ENCODE assay signal across 13 cellular contexts in genomic region chr4:138458751-138459150, GRCh38.
DNase-seq lines count a peak whose midpoint lies in the region; ATAC-seq and TF ChIP-seq lines count a peak whose summit lies in the region.
"Had no signal": no experiment of that assay in that cellular context is flagged by ENCODE, and none has a peak within 500 bp of the region (broad histone marks: within the 10 kb centered on the region; RNA-seq: fewer than 3 reads in every experiment).

No MANE protein-coding gene starts in this region.

- ATAC-seq in left cardiac atrium = no peak

- H3K4me1 ChIP-seq in neutrophil (ENCODE audit: control insufficient read depth in 1 of 2, insufficient read depth in 1 of 2, low read depth in 1 of 2, low read length in 1 of 2) = peaks cover 14 to 16% of the 10 kb centered on the region in 2 experiments
- H3K4me1 ChIP-seq: HAP-1 had no signal

- intact Hi-C loops in left cardiac atrium (cut with DNase I) = no loop called here

- H3K36me3 ChIP-seq in neutrophil (no peaks in the 10 kb centered on the region), WERI-Rb-1 (no peaks in the 10 kb centered on the region)
- H3K36me3 ChIP-seq: HAP-1 had no signal

- H3K9me3 ChIP-seq in neutrophil = no peaks in the 10 kb centered on the region
- H3K9me3 ChIP-seq in WERI-Rb-1 (ENCODE audit: severe bottlenecking) = no peaks in the 10 kb centered on the region
- H3K9me3 ChIP-seq: HAP-1 had no signal

- no peaks in the 10 kb centered on the region for H3K27me3 ChIP-seq in neutrophil
- H3K27me3 ChIP-seq in WERI-Rb-1 (ENCODE audit: insufficient read depth, low read depth, severe bottlenecking) = no peaks in the 10 kb centered on the region

- TF ChIP-seq CTCF in neutrophil (IDR thresholded peaks at IDR 0.05) (no peak), WERI-Rb-1 (IDR thresholded peaks at IDR 0.05; ENCODE audit: low read depth, low read length) (no peak)

- DNase-seq in NOMO-1 (lab: John Stamatoyannopoulos, UW; ENCODE audit: unreplicated experiment in 2 of 2) (peak; percentile 52 to 79), NOMO-1 treated with dmso at 0.1 percent for 144 hours (lab: John Stamatoyannopoulos, UW; ENCODE audit: unreplicated experiment) (no peak), NOMO-1 treated with DMSO at 0.1 percent for 48 hours (lab: John Stamatoyannopoulos, UW; ENCODE audit: unreplicated experiment) (peak; percentile 77), SKM-1 (lab: John Stamatoyannopoulos, UW; ENCODE audit: unreplicated experiment) (peak; percentile 66), NCI-H1105 (lab: John Stamatoyannopoulos, UW) (no peak), WERI-Rb-1 (no peak), left cardiac atrium (no peak)
- DNase-seq: C1 segment of cervical spinal cord; CD4-positive, alpha-beta memory T cell; DMS79 had no signal

- H3K4me3 ChIP-seq in neutrophil (ENCODE audit: low read depth in 1 of 2, low read length in 1 of 2) = no peak overlapping the region
- no peak overlapping the region for H3K4me3 ChIP-seq in WERI-Rb-1 (ENCODE audit: low read depth, low read length)
- H3K4me3 ChIP-seq: HAP-1 had no signal

- H3K27ac ChIP-seq in neutrophil = peak overlapping the region; percentile 51
- H3K27ac ChIP-seq in WERI-Rb-1 = no peak overlapping the region
- H3K27ac ChIP-seq: 22Rv1 had no signal

Comparison
In these comparisons a context has a peak if more than half of its experiments do, and no peak if none do; other contexts are left out.
1. DNase-seq: peak in NOMO-1 (2 of 2), NOMO-1 treated with DMSO at 0.1 percent for 48 hours (single experiment) and SKM-1 (single experiment); none in NOMO-1 treated with dmso at 0.1 percent for 144 hours (single experiment), NCI-H1105 (single experiment), WERI-Rb-1 (single experiment) and left cardiac atrium (single experiment).